11 cellular contexts compared by ENCODE assay signal in genomic region chr6:33213989-33214335, GRCh38. TPM values are rescaled to one million over a fixed set of nuclear protein-coding genes. Genes with fewer than 3 reads are reported as not detected.
DNase-seq lines count a peak whose midpoint lies in the region; ATAC-seq and TF ChIP-seq lines count a peak whose summit lies in the region.
"Had no signal": no experiment of that assay in that cellular context is flagged by ENCODE, and none has a peak within 500 bp of the region (broad histone marks: within the 10 kb centered on the region; RNA-seq: fewer than 3 reads in every experiment).

No MANE protein-coding gene starts in this region.

- H3K27me3 Mint-ChIP-seq in activated T-cell treated with anti-CD3 and anti-CD28 coated beads, Interleukin-2, amount 50 U/mL, for 72 hours (ENCODE audit: low read depth), result peaks cover 42% of the 10 kb centered on the region

- 10 to 11% methylated on average over 9 of the region's 9 CpGs for WGBS in tibial nerve, 2 donors

- intact Hi-C loops in colonic mucosa (cut with DNase I), result no loop called here

- H3K9me3 ChIP-seq in colonic mucosa, result no peaks in the 10 kb centered on the region
- no peaks in the 10 kb centered on the region for H3K9me3 ChIP-seq in tibial nerve

- H3K9ac ChIP-seq in colonic mucosa (ENCODE audit: low read depth in 2 of 2, low read length in 2 of 2), result peak overlapping the region in 1 of 2 donors; percentile 56

- no peak for TF ChIP-seq EP300 in tibial nerve (IDR thresholded peaks at IDR 0.05)

- TF ChIP-seq POLR2A in tibial nerve (IDR thresholded peaks at IDR 0.05), result no peak

- peaks cover 4 to 12% of the 10 kb centered on the region in 2 donors for H3K36me3 Mint-ChIP-seq in activated T-cell treated with anti-CD3 and anti-CD28 coated beads, Interleukin-2, amount 50 U/mL, for 72 hours (ENCODE audit: insufficient read depth in 2 of 2)

- no peak overlapping the region for H3K27ac Mint-ChIP-seq in activated T-cell treated with anti-CD3 and anti-CD28 coated beads, Interleukin-2, amount 50 U/mL, for 72 hours

- peak in 1 of 2 donors; percentile 6 for ATAC-seq in activated T-cell treated with anti-CD3 and anti-CD28 coated beads, Interleukin-2, amount 50 U/mL, for 72 hours (replicated peaks in 1 of 2)
- ATAC-seq in GM21723 (IDR thresholded peaks at IDR 0.05; ENCODE audit: unreplicated experiment) (no peak), HG03442 (IDR thresholded peaks at IDR 0.05; ENCODE audit: unreplicated experiment) (no peak)

- H3K4me1 ChIP-seq in colonic mucosa, result no peaks in the 10 kb centered on the region
- H3K4me1 ChIP-seq in tibial nerve, result peaks cover 0 to 27% (median 13%) of the 10 kb centered on the region in 4 donors

- H3K27ac ChIP-seq in colonic mucosa (no peak overlapping the region), tibial nerve (peak overlapping the region in 1 of 4 donors; percentile 53)
- H3K27ac ChIP-seq: C4-2B had no signal

- H3K4me3 ChIP-seq in colonic mucosa (peak overlapping the region; percentile 7), tibial nerve (peak overlapping the region; percentile 24 to 57 (median 50))

- H3K27me3 ChIP-seq in colonic mucosa, result no peaks in the 10 kb centered on the region
- peaks cover 0 to 20% of the 10 kb centered on the region in 2 donors for H3K27me3 ChIP-seq in tibial nerve

- TF ChIP-seq CTCF in colonic mucosa (IDR thresholded peaks at IDR 0.05) (no peak), tibial nerve (IDR thresholded peaks at IDR 0.05) (no peak)

- no peak for DNase-seq in activated T-cell treated with anti-CD3 and anti-CD28 coated beads, Interleukin-2, amount 50 U/mL, for 72 hours
- no peak for DNase-seq in activated T-cell treated with anti-CD3 and anti-CD28 coated beads, Interleukin-2, amount 50 U/mL, for 48 hours
- DNase-seq in colonic mucosa (no peak), mesenteric fat pad (ENCODE audit: low spot score) (peak; percentile 68), tibial nerve (ENCODE audit: low spot score in 2 of 2) (no peak), T-helper 9 cell (no peak)
- DNase-seq: activated CD8-positive, alpha-beta memory T cell treated with anti-CD3 and anti-CD28 coated beads, Interleukin-2, amount 50 U/mL, for 4 hours; NK-92 treated with Interleukin-12 subunit alpha and Interleukin-12 subunit beta, amount 100 ng/mL, for 24 hours had no signal

- H3K4me1 Mint-ChIP-seq in activated T-cell treated with anti-CD3 and anti-CD28 coated beads, Interleukin-2, amount 50 U/mL, for 72 hours (ENCODE audit: low read depth), result peaks cover 48% of the 10 kb centered on the region

- H3K36me3 ChIP-seq in colonic mucosa, result no peaks in the 10 kb centered on the region
- peaks cover 0 to 30% (median 0%) of the 10 kb centered on the region in 3 donors for H3K36me3 ChIP-seq in tibial nerve

- H3K9me3 Mint-ChIP-seq in activated T-cell treated with anti-CD3 and anti-CD28 coated beads, Interleukin-2, amount 50 U/mL, for 72 hours, result no peaks in the 10 kb centered on the region

- H3K4me3 Mint-ChIP-seq in activated T-cell treated with anti-CD3 and anti-CD28 coated beads, Interleukin-2, amount 50 U/mL, for 72 hours, result peak overlapping the region; percentile 81 to 88

RNA-seq across cellular contexts. Expression of gene RING1, which starts 5.7 kb away (rescaled TPM):
- 10 to 100 TPM; 30.1 to 37.7 TPM for total RNA-seq in activated T-cell treated with anti-CD3 and anti-CD28 coated beads, Interleukin-2, amount 50 U/mL, for 72 hours
- total RNA-seq in colonic mucosa (10 to 100 TPM; 24.8 to 30.9 TPM), mesenteric fat pad (32.6 TPM), tibial nerve (10 to 100 TPM; 16.1 to 25.2 (median 21.6) TPM)

RNA-seq across cellular contexts. Expression of gene HSD17B8, which starts 9.5 kb away (rescaled TPM):
- total RNA-seq in activated T-cell treated with anti-CD3 and anti-CD28 coated beads, Interleukin-2, amount 50 U/mL, for 72 hours, result 10 to 100 TPM; 35.8 to 36.0 TPM
- total RNA-seq in colonic mucosa (10 to 100 TPM; 13.0 to 23.7 TPM), mesenteric fat pad (5.3 TPM), tibial nerve (10 to 100 TPM; 10.0 to 33.9 (median 19.1) TPM)

RNA-seq across cellular contexts. Expression of gene SLC39A7, which starts 13.3 kb away (rescaled TPM):
- 10 to 100 TPM; 56.1 to 58.3 TPM for total RNA-seq in activated T-cell treated with anti-CD3 and anti-CD28 coated beads, Interleukin-2, amount 50 U/mL, for 72 hours
- total RNA-seq in colonic mucosa (100 to 1,000 TPM; 170 to 212 TPM), mesenteric fat pad (109 TPM), tibial nerve (10 to 100 TPM; 45.4 to 61.3 (median 58.1) TPM)

RNA-seq across cellular contexts. Expression of gene RXRB, which starts 13.5 kb away (rescaled TPM):
- total RNA-seq in activated T-cell treated with anti-CD3 and anti-CD28 coated beads, Interleukin-2, amount 50 U/mL, for 72 hours, result 10 to 100 TPM; 55.6 to 57.5 TPM
- total RNA-seq in colonic mucosa (10 to 100 TPM; 33.4 to 36.3 TPM), mesenteric fat pad (35.8 TPM), tibial nerve (10 to 100 TPM; 34.3 to 64.7 (median 43.9) TPM)

RNA-seq across cellular contexts. Expression of gene COL11A2, which starts 21.7 kb away (rescaled TPM):
- 1 to 10 TPM; 2.5 to 3.2 TPM for total RNA-seq in activated T-cell treated with anti-CD3 and anti-CD28 coated beads, Interleukin-2, amount 50 U/mL, for 72 hours
- total RNA-seq in colonic mucosa (under 1 TPM; 0.13 to 0.44 TPM), mesenteric fat pad (0.67 TPM), tibial nerve (1 to 10 TPM; 1.5 to 4.3 (median 2.9) TPM)
